ENCODE assay signal across 15 cellular contexts in genomic region chr3:136505676-136506075, GRCh38.
"Had no signal": no experiment of that assay in that cellular context is flagged by ENCODE, and none has a peak within 500 bp of the region (broad histone marks: within the 10 kb centered on the region; RNA-seq: fewer than 3 reads in every experiment).

No MANE protein-coding gene starts in this region.

- H3K36me3 ChIP-seq: right atrium auricular region, uterus had no signal

- ATAC-seq: stimulated activated naive CD8-positive, alpha-beta T cell treated with anti-CD3 and anti-CD28 coated beads, Interleukin-15, Interleukin-2, amounts not matched to agents 100 U/mL and 50 U/mL, for 24 hours had no signal

- H3K27ac ChIP-seq: dorsolateral prefrontal cortex, heart left ventricle, neutrophil, right atrium auricular region, tibial artery, upper lobe of left lung, uterus had no signal

- H3K4me2 ChIP-seq: smooth muscle cell had no signal

- H3K27me3 ChIP-seq: dorsolateral prefrontal cortex, heart left ventricle, neutrophil, right atrium auricular region, tibial artery, upper lobe of left lung, uterus had no signal

- H3K4me1 ChIP-seq: tibial artery, upper lobe of left lung, uterus had no signal

- H3K4me3 ChIP-seq: dorsolateral prefrontal cortex, heart left ventricle, right atrium auricular region, smooth muscle cell, tibial artery, upper lobe of left lung, uterus had no signal

- H3K9me3 ChIP-seq: heart left ventricle, neutrophil, right atrium auricular region, tibial artery, upper lobe of left lung, uterus had no signal

- DNase-seq: cortex of kidney; dorsolateral prefrontal cortex; effector CD8-positive, alpha-beta T cell; heart left ventricle; hippocampal formation; mammary epithelial cell; midbrain; stimulated activated CD4-positive, alpha-beta T cell treated with anti-CD3 and anti-CD28 coated beads, Interleukin-2, amount 100 ng/mL, for 48 hours; stimulated activated naive CD8-positive, alpha-beta T cell treated with anti-CD3 and anti-CD28 coated beads, Interleukin-15, Interleukin-2, amounts not matched to agents 100 U/mL and 50 U/mL, for 24 hours; tibial artery; upper lobe of left lung; uterus had no signal
